In the genomic region with DNA sequence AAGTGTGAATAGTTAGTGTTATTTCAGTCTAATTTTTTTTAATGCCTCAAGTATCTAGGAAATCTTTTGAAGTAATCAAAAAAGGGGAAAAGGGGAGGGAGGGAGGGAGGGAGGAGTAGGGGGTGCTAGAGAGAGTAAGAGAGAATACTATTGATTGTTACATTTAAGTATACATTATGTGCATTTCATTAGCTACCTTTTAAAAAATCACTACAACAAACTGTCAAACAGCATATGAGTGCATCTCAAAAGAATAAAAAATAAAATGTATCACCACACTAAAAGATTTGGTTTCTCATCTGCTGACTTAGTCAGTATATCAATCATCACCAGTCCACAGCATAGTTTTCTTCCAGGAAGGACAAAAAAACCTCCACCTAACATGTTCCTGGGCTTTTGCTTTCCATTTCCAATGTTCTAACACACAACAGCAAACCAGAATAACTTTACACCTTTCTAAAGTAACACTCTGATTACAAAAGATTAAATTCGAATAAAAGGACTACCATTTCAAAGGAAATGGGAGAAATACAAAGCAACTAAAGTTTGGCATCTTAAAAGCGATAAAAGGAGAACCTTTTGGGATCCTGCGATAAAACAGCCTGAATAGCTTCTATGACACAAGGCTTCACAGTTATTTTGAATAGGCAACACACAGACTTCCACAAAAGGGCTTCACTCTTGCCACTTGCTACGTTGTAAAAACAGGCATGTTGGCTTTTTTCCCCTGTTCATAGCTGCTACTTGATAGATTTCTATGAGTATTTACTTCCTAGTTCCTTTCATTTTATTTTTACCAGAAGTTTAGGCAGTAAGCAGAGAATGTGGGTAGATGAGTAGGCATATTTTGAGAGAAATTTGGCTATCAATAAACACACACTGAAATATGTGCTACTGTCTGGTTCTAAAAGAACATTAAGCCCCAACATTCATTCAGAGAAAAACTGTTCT, we compare ENCODE assay signal across 9 cellular contexts.
DNase-seq lines count a peak whose midpoint lies in the region; ATAC-seq and TF ChIP-seq lines count a peak whose summit lies in the region.
"Had no signal": no experiment of that assay in that cellular context is flagged by ENCODE, and none has a peak within 500 bp of the region (broad histone marks: within the 10 kb centered on the region; RNA-seq: fewer than 3 reads in every experiment).

No MANE protein-coding gene starts in this region.

- H3K36me3 ChIP-seq in IMR-90 (ENCODE audit: control insufficient read depth, insufficient read depth, low read length) (peaks cover 6% of the 10 kb centered on the region), lung (ENCODE audit: control insufficient read depth in 2 of 2, insufficient read depth in 2 of 2, low read length in 2 of 2) (peaks cover 2 to 5% of the 10 kb centered on the region in 2 donors), testis (ENCODE audit: low read depth, missing control alignments) (no peaks in the 10 kb centered on the region)

- H3K4me2 ChIP-seq in IMR-90 (ENCODE audit: low read depth, low read length), result peak overlapping the region; percentile 87; the same call in 1 of the 2 replicates

- BruUV-seq in IMR-90 (replicated peaks; lab: Mats Ljungman, UMichigan), result no TSS peak

- no peaks in the 10 kb centered on the region for H3K27me3 ChIP-seq in IMR-90 (ENCODE audit: control insufficient read depth, insufficient read depth, low read length)
- no peaks in the 10 kb centered on the region for H3K27me3 ChIP-seq in lung (ENCODE audit: control insufficient read depth, insufficient read depth)
- no peaks in the 10 kb centered on the region for H3K27me3 ChIP-seq in testis

- H3K9me1 ChIP-seq in IMR-90 (ENCODE audit: insufficient read depth, low read length), result peaks cover 10% of the 10 kb centered on the region

- intact Hi-C loops in IMR-90 (cut with micrococcal nuclease), result loop anchor here (2.0 kb wide), 1 partner anchor 161 kb away; the partner anchor contains the start of gene EPS8
- intact Hi-C loops in testis (cut with DNase I; ENCODE audit: low total_unique reads), result no loop called here

- no peak overlapping the region for H2AFZ ChIP-seq in IMR-90 (replicated peaks; ENCODE audit: low read length, poor library complexity)

- H2BK20ac ChIP-seq in IMR-90 (ENCODE audit: low read depth, low read length), result peak overlapping the region; percentile 72

- peak overlapping the region; percentile 94; the same call in 1 of the 2 replicates for H4K5ac ChIP-seq in IMR-90 (ENCODE audit: low read depth, low read length)

- no peak for TF ChIP-seq POLR2A in IMR-90 (IDR thresholded peaks at IDR 0.05; ENCODE audit: low read depth, low read length)
- no peak for TF ChIP-seq POLR2A in testis (IDR thresholded peaks at IDR 0.05)

- H3K56ac ChIP-seq in IMR-90 (ENCODE audit: extremely low read depth, insufficient read depth, low read length), result peak overlapping the region; percentile 81

- peak overlapping the region; percentile 52; the same call in 1 of the 2 replicates for H3K9ac ChIP-seq in IMR-90 (ENCODE audit: low read depth, low read length)

- H3K18ac ChIP-seq in IMR-90 (ENCODE audit: low read depth, low read length), result peak overlapping the region; percentile 90

- TF ChIP-seq CTCF in IMR-90 (conservative IDR thresholded peaks at IDR 0.05; ENCODE audit: low read depth, low read length), result no peak
- TF ChIP-seq CTCF in choroid plexus epithelial cell (conservative IDR thresholded peaks at IDR 0.05; ENCODE audit: low read depth, low read length), result no peak
- no peak for TF ChIP-seq CTCF in lung (IDR thresholded peaks at IDR 0.05; ENCODE audit: control extremely low read depth, extremely low read depth)
- TF ChIP-seq CTCF in testis (IDR thresholded peaks at IDR 0.05), result no peak

- peak overlapping the region; percentile 50; the same call in 1 of the 2 replicates for H2AK5ac ChIP-seq in IMR-90 (ENCODE audit: low read depth, low read length)

- peak; percentile 44 for DNase-seq in IMR-90
- peak; percentile 73 for DNase-seq in choroid plexus epithelial cell (ENCODE audit: low read depth)
- DNase-seq in lung (ENCODE audit: low spot score), result no peak
- DNase-seq in testis, result no peak
- no peak for DNase-seq in SIG-M5 (lab: John Stamatoyannopoulos, UW)
- no peak for DNase-seq in DMS79 treated with DMSO at 0.1 percent for 48 hours (lab: John Stamatoyannopoulos, UW)
- DNase-seq: SHP77 had no signal

- H2BK15ac ChIP-seq in IMR-90 (ENCODE audit: low read depth, low read length), result peak overlapping the region; percentile 89; the same call in 2 of the 3 replicates

- H3K9me3 ChIP-seq in IMR-90 (ENCODE audit: control insufficient read depth, insufficient read depth, low read length) (no peaks in the 10 kb centered on the region), lung (ENCODE audit: control insufficient read depth in 2 of 2, insufficient read depth in 1 of 2, low read length in 1 of 2) (no peaks in the 10 kb centered on the region), testis (no peaks in the 10 kb centered on the region)

- CTCF ChIA-PET in IMR-90 (lab: Yijun Ruan, JAX), result interaction anchor here (0.5 kb wide), 1 partner anchor 183 kb away, joined by 3 read pairs; no protein-coding TSS in a partner anchor

- H3K4me1 ChIP-seq in IMR-90 (ENCODE audit: control insufficient read depth, insufficient read depth, low read length), result peaks cover 13% of the 10 kb centered on the region
- peaks cover 3 to 14% of the 10 kb centered on the region in 2 donors for H3K4me1 ChIP-seq in lung (ENCODE audit: control insufficient read depth in 2 of 2, insufficient read depth in 2 of 2, low read length in 2 of 2)
- H3K4me1 ChIP-seq in testis, result peaks cover 31% of the 10 kb centered on the region

- no peak for TF ChIP-seq RAD21 in IMR-90 (IDR thresholded peaks at IDR 0.05; ENCODE audit: low read length)

- dilution Hi-C loops in IMR-90 (cut with HindIII; ENCODE audit: low sequenced_read_pairs, unreplicated experiment), result no loop called here

- H2BK120ac ChIP-seq in IMR-90 (ENCODE audit: low read depth, low read length), result peak overlapping the region; percentile 95

- in situ Hi-C loops in IMR-90 (cut with MboI; ENCODE audit: low sequenced_read_pairs), result no loop called here

- H3K79me1 ChIP-seq in IMR-90 (ENCODE audit: low read depth in 1 of 2, low read length in 2 of 2), result peaks cover 6 to 26% of the 10 kb centered on the region in 2 experiments; a peak in 2 of 4 replicates

- peak overlapping the region; percentile 73 to 88 for H4K8ac ChIP-seq in IMR-90 (ENCODE audit: low read depth in 2 of 2, low read length in 2 of 2)

- ATAC-seq in IMR-90 (ENCODE audit: low read depth) (peak; percentile 35), lung (ENCODE audit: insufficient read depth, low FRiP score) (peak; percentile 44), GM19395 (IDR thresholded peaks at IDR 0.05; ENCODE audit: unreplicated experiment) (no peak), HG02763 (IDR thresholded peaks at IDR 0.05; ENCODE audit: unreplicated experiment) (no peak)

- H4K20me1 ChIP-seq in IMR-90 (ENCODE audit: insufficient read depth, low read length), result no peaks in the 10 kb centered on the region

- H3K23ac ChIP-seq in IMR-90 (ENCODE audit: low read depth, low read length), result peak overlapping the region; percentile 80; the same call in 1 of the 2 replicates

- H4K91ac ChIP-seq in IMR-90 (ENCODE audit: insufficient read depth, low read depth, low read length), result peak overlapping the region; percentile 87

- H3K27ac ChIP-seq in IMR-90 (ENCODE audit: insufficient read depth, low read length) (peak overlapping the region; percentile 96), lung (ENCODE audit: low read depth in 1 of 2, low read length in 1 of 2) (peak overlapping the region in 1 of 2 donors; percentile 89), testis (peak overlapping the region; percentile 93 to 95)

- POLR2A ChIA-PET in IMR-90 (lab: Charles Lee; ENCODE audit: unreplicated experiment), result no interaction called here

- H3K4ac ChIP-seq in IMR-90 (ENCODE audit: low read depth, low read length), result peak overlapping the region; percentile 90

- peak overlapping the region; percentile 100 for H2BK5ac ChIP-seq in IMR-90 (ENCODE audit: low read depth, low read length, poor library complexity, severe bottlenecking)

- no CpG with 5 or more reads among the region's 4 CpGs for WGBS in IMR-90 (ENCODE audit: extremely low coverage in 2 of 2, insufficient read length in 1 of 2), 2 experiments
- 31 to 38% methylated on average over 4 of the region's 4 CpGs for WGBS in lung, 2 donors
- WGBS in testis, 2 donors, result 23 to 30% methylated on average over 4 of the region's 4 CpGs

- no peak overlapping the region for H2AK9ac ChIP-seq in IMR-90 (replicated peaks; ENCODE audit: low read depth, low read length, poor library complexity)

- H3K14ac ChIP-seq in IMR-90 (replicated peaks; ENCODE audit: low read depth, low read length), result peak overlapping the region; percentile 39

- H3K4me3 ChIP-seq in IMR-90 (ENCODE audit: insufficient read depth, low read depth, low read length), result no peak overlapping the region
- no peak overlapping the region for H3K4me3 ChIP-seq in choroid plexus epithelial cell (ENCODE audit: low read depth, low read length)
- H3K4me3 ChIP-seq in lung, result no peak overlapping the region
- H3K4me3 ChIP-seq in testis, result no peak overlapping the region

TF ChIP-seq in IMR-90, 13 proteins besides CTCF, POLR2A, EP300 and RAD21 (continues in another document):
- no peak for TF ChIP-seq SMC3 (IDR thresholded peaks at IDR 0.05; ENCODE audit: low read depth, low read length)
- no peak for TF ChIP-seq MAZ (IDR thresholded peaks at IDR 0.05; ENCODE audit: borderline replicate concordance, low read depth, low read length)
- TF ChIP-seq MAFK (IDR thresholded peaks at IDR 0.05; ENCODE audit: low read depth, low read length), result peak; percentile 47; the same call in 1 of the 2 replicates
- TF ChIP-seq RFX5 (IDR thresholded peaks at IDR 0.05; ENCODE audit: low read depth, low read length), result no peak
- no peak for TF ChIP-seq BHLHE40 (IDR thresholded peaks at IDR 0.05; ENCODE audit: low read depth, low read length)
- TF ChIP-seq, protein P1, sequence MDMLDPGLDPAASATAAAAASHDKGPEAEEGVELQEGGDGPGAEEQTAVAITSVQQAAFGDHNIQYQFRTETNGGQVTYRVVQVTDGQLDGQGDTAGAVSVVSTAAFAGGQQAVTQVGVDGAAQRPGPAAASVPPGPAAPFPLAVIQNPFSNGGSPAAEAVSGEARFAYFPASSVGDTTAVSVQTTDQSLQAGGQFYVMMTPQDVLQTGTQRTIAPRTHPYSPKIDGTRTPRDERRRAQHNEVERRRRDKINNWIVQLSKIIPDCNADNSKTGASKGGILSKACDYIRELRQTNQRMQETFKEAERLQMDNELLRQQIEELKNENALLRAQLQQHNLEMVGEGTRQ (IDR thresholded peaks at IDR 0.05; ENCODE audit: low read depth, low read length), result no peak
- no peak for TF ChIP-seq MXI1 (IDR thresholded peaks at IDR 0.05; ENCODE audit: borderline replicate concordance, low read depth, low read length)
- TF ChIP-seq CEBPB (IDR thresholded peaks at IDR 0.05; ENCODE audit: low read depth, low read length), result no peak
- no peak for TF ChIP-seq FOS (IDR thresholded peaks at IDR 0.05; ENCODE audit: low read depth, low read length)

Comparison
In these comparisons a context has a peak if more than half of its experiments do, and no peak if none do; other contexts are left out.
1. ATAC-seq: peak in IMR-90 (single experiment) and lung (single experiment); none in GM19395 (single experiment) and HG02763 (single experiment).
2. DNase-seq: peak in IMR-90 (single experiment) and choroid plexus epithelial cell (single experiment); none in lung (single experiment), testis (single experiment), SIG-M5 (single experiment) and DMS79 treated with DMSO at 0.1 percent for 48 hours (single experiment).